12 cellular contexts compared by ENCODE assay signal in genomic region chr5:59358497-59358896, GRCh38.
DNase-seq lines count a peak whose midpoint lies in the region; ATAC-seq, FAIRE-seq and TF ChIP-seq lines count a peak whose summit lies in the region.
"Had no signal": no experiment of that assay in that cellular context is flagged by ENCODE, and none has a peak within 500 bp of the region (broad histone marks: within the 10 kb centered on the region; RNA-seq: fewer than 3 reads in every experiment).

No MANE protein-coding gene starts in this region.

- TF ChIP-seq CTCF in D721Med (IDR thresholded peaks at IDR 0.05; ENCODE audit: insufficient read depth, missing control alignments) (no peak), cardiac muscle cell (IDR thresholded peaks at IDR 0.05; ENCODE audit: low read depth, low read length) (no peak), natural killer cell (IDR thresholded peaks at IDR 0.05) (no peak)

- H3K79me2 ChIP-seq in Karpas-422 (ENCODE audit: low read length), result no peaks in the 10 kb centered on the region

- intact Hi-C loops in natural killer cell (cut with micrococcal nuclease), result loop anchor here (1.0 to 5.0 kb wide), 2 partner anchors 9 to 61 kb away; no protein-coding TSS in a partner anchor

- H4K20me1 ChIP-seq in Karpas-422 (ENCODE audit: insufficient read depth, low read depth, low read length), result no peaks in the 10 kb centered on the region

- H3K36me3 Mint-ChIP-seq in natural killer cell, result no peaks in the 10 kb centered on the region

- no peak for DNase-seq in D721Med (ENCODE audit: insufficient read length, low spot score)
- peak; percentile 80 for DNase-seq in OCI-M1 (lab: John Stamatoyannopoulos, UW)
- peak; percentile 63 to 96 for DNase-seq in cardiac muscle cell (ENCODE audit: low read depth in 1 of 2, low spot score in 1 of 2)
- DNase-seq in natural killer cell, result peak; percentile 48
- no peak for DNase-seq in NCI-H2227 treated with DMSO at 0.1 percent for 48 hours (lab: John Stamatoyannopoulos, UW)
- no peak for DNase-seq in Karpas-422
- DNase-seq in G401 (ENCODE audit: low spot score), result no peak
- DNase-seq: glutamatergic neuron had no signal

- in situ Hi-C loops in G401 (cut with HindIII; ENCODE audit: low sequenced_read_pairs), result no loop called here

- H3K36me3 ChIP-seq in cardiac muscle cell (no peaks in the 10 kb centered on the region), Karpas-422 (ENCODE audit: insufficient read depth, low read length) (no peaks in the 10 kb centered on the region)

- H3K27me3 Mint-ChIP-seq in natural killer cell (ENCODE audit: low read depth in 2 of 2), result peaks cover 0 to 3% of the 10 kb centered on the region in 2 donors

- peak; percentile 21 for FAIRE-seq in D721Med (lab: Jason Lieb, UNC)
- FAIRE-seq: G401.6 had no signal

- H3K9ac ChIP-seq in Karpas-422 (ENCODE audit: low read length), result no peak overlapping the region

- H3K4me1 ChIP-seq in cardiac muscle cell (ENCODE audit: low read depth) (peaks cover 46% of the 10 kb centered on the region), Karpas-422 (ENCODE audit: low read length) (peaks cover 3% of the 10 kb centered on the region; the same call in 1 of the 2 replicates)

- peak; percentile 70 to 83 (median 79) for ATAC-seq in natural killer cell
- ATAC-seq in HG03108 (IDR thresholded peaks at IDR 0.05; ENCODE audit: unreplicated experiment), result no peak
- ATAC-seq: HCT116 had no signal

- H3K4me2 ChIP-seq in Karpas-422 (ENCODE audit: low read depth, low read length, poor library complexity, severe bottlenecking), result no peak overlapping the region

- peaks cover 38% of the 10 kb centered on the region in 2 donors for H3K4me1 Mint-ChIP-seq in natural killer cell

- H3K4me3 Mint-ChIP-seq in natural killer cell, result peak overlapping the region; percentile 85

- no peaks in the 10 kb centered on the region for H3K27me3 ChIP-seq in cardiac muscle cell
- no peaks in the 10 kb centered on the region for H3K27me3 ChIP-seq in Karpas-422 (ENCODE audit: low read length)

- H3K4me3 ChIP-seq in cardiac muscle cell, result peak overlapping the region; percentile 13
- no peak overlapping the region for H3K4me3 ChIP-seq in Karpas-422 (ENCODE audit: low read length)

- H3K27ac ChIP-seq in cardiac muscle cell (peak overlapping the region; percentile 97), Karpas-422 (ENCODE audit: low read length) (no peak overlapping the region)
- H3K27ac ChIP-seq: HL-60 had no signal

- H3K9me3 Mint-ChIP-seq in natural killer cell, result no peaks in the 10 kb centered on the region

- no peaks in the 10 kb centered on the region for H3K9me2 ChIP-seq in Karpas-422 (replicated peaks; ENCODE audit: insufficient read depth, low read length)

- H3K9me3 ChIP-seq in cardiac muscle cell (ENCODE audit: low read depth) (no peaks in the 10 kb centered on the region), Karpas-422 (ENCODE audit: low read length) (no peaks in the 10 kb centered on the region)

- no peak overlapping the region for H2AFZ ChIP-seq in Karpas-422 (ENCODE audit: low read length)

- H3K27ac Mint-ChIP-seq in natural killer cell, result peak overlapping the region; percentile 95

Comparison
In these comparisons a context has a peak if more than half of its experiments do, and no peak if none do; other contexts are left out.
1. DNase-seq: peak in OCI-M1 (single experiment), cardiac muscle cell (2 of 2) and natural killer cell (single experiment); none in D721Med (single experiment), NCI-H2227 treated with DMSO at 0.1 percent for 48 hours (single experiment), Karpas-422 (single experiment) and G401 (single experiment).